10 cellular contexts compared by ENCODE assay signal in the genomic region with DNA sequence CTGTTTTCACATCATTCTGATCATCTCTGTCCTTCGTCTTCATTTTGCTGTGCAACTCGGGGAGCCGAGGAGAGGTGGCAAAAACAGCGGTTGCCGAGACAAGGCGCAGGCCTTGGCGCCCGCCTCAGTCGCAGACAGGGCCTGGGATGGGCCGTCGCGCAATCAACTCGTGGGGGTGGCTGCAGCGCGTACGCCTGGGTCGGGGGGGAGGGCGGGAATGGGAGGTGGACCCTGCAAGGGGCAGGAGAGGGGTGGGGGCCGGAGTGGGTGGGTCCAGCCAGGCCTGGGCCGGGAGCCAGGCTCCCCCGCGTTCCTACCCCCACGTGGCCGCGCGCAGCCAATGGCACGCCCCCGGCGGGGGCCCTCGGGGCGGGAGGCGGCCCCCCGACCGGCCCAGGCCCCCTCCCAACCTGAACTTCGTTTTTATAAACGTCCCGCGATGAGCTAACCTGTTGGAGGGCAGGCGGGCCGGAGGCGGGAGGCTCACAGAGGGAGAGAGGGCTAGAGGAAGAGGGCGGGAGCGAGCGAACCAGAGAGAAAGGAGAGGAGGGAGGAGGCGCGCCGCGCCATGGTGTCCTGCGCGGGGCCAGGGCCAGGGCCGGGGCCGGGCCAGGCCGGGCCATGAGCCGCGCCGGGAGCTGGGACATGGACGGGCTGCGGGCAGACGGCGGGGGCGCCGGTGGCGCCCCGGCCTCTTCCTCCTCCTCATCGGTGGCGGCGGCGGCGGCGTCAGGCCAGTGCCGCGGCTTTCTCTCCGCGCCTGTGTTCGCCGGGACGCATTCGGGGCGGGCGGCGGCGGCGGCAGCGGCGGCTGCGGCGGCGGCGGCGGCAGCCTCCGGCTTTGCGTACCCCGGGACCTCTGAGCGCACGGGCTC. TPM values are rescaled to one million over a fixed set of nuclear protein-coding genes. Genes with fewer than 3 reads are reported as not detected.
DNase-seq lines count a peak whose midpoint lies in the region; ATAC-seq, FAIRE-seq and TF ChIP-seq lines count a peak whose summit lies in the region.
"Had no signal": no experiment of that assay in that cellular context is flagged by ENCODE, and none has a peak within 500 bp of the region (broad histone marks: within the 10 kb centered on the region; RNA-seq: fewer than 3 reads in every experiment).

HOXD13 (plus strand) TSS at position 452 of the 875 bp plus-strand sequence; CDS start at position 622, 170 bp downstream.

- H3K14ac ChIP-seq in H1 (ENCODE audit: insufficient read length) = no peak within 1 kb of the TSS

- H3K9me3 ChIP-seq in H1 (ENCODE audit: insufficient read depth in 2 of 2, low read depth in 1 of 2, low read length in 1 of 2) = no peaks in the 10 kb centered on the region; a peak in 1 of 4 replicates
- H3K9me3 ChIP-seq in prostate gland = no peaks in the 10 kb centered on the region

- peak within 1 kb of the TSS; percentile 40; the same call in 1 of the 2 replicates for H4K8ac ChIP-seq in H1 (ENCODE audit: extremely low read depth, insufficient read depth, low read length)

- peak within 1 kb of the TSS; percentile 75; the same call in 1 of the 2 replicates for H3K18ac ChIP-seq in H1 (ENCODE audit: extremely low read depth, low read length)

- H2BK15ac ChIP-seq in H1 (ENCODE audit: low read length) = peak within 1 kb of the TSS; percentile 97; the same call in 1 of the 2 replicates

- TF ChIP-seq POLR2A in H1 (IDR thresholded peaks at IDR 0.05; ENCODE audit: control extremely low read depth in 1 of 2, low read depth in 2 of 2, low read length in 2 of 2) (no peak), prostate gland (IDR thresholded peaks at IDR 0.05) (peak; percentile 99)

- FAIRE-seq in H1 (lab: Jason Lieb, UNC) = no peak
- FAIRE-seq: bronchial epithelial cell, K562 had no signal

- peak within 1 kb of the TSS; percentile 85; the same call in 1 of the 2 replicates for H2BK12ac ChIP-seq in H1 (ENCODE audit: low read depth, low read length)

- H3K27me3 ChIP-seq in H1 (replicated peaks in 1 of 4; ENCODE audit: control insufficient read depth in 3 of 4, extremely low read depth in 1 of 4, insufficient read depth in 3 of 4, low read length in 3 of 4) (peaks cover 80 to 98% (median 91%) of the 10 kb centered on the region in 4 experiments), prostate gland (replicated peaks; ENCODE audit: insufficient read depth) (peaks cover 17% of the 10 kb centered on the region)

- H3K4me1 ChIP-seq in H1 (replicated peaks in 1 of 4; ENCODE audit: control insufficient read depth in 3 of 4, insufficient read depth in 4 of 4, low read length in 3 of 4) = peaks cover 0 to 20% (median 11%) of the 10 kb centered on the region in 4 experiments; a peak in 6 of 7 replicates
- H3K4me1 ChIP-seq in prostate gland (replicated peaks) = no peaks in the 10 kb centered on the region

- H2BK5ac ChIP-seq in H1 (ENCODE audit: low read depth, low read length) = peak within 1 kb of the TSS; percentile 32; the same call in 1 of the 2 replicates

- H3K27ac ChIP-seq in H1 (ENCODE audit: low read depth, low read length) (no peak within 1 kb of the TSS), prostate gland (peak within 1 kb of the TSS; percentile 72 to 80)

- no peaks in the 10 kb centered on the region for H3K79me2 ChIP-seq in H1 (ENCODE audit: control insufficient read depth in 1 of 2, insufficient read depth in 2 of 2, low read length in 2 of 2)

- H3K79me1 ChIP-seq in H1 (ENCODE audit: low read depth, low read length) = no peaks in the 10 kb centered on the region

- POLR2A ChIA-PET in H1 (lab: Charles Lee; ENCODE audit: partially characterized antibody) = interaction anchor here (2.1 kb wide), 1 partner anchor 10 kb away, joined by 7 read pairs; no protein-coding TSS in a partner anchor
- POLR2A ChIA-PET in GM10248 (lab: Yijun Ruan, JAX) = no interaction called here

- H3K4me2 ChIP-seq in H1 (ENCODE audit: insufficient read depth in 1 of 2, low read depth in 2 of 2, low read length in 2 of 2) = peak within 1 kb of the TSS; percentile 65 to 66

- in situ Hi-C loops in ACHN (cut with HindIII; ENCODE audit: low pct_ligation_motif_present, low pct_unique_long_range_greater_than_20kb, low sequenced_read_pairs) = no loop called here

- H2AK5ac ChIP-seq in H1 (ENCODE audit: low read depth, low read length) = no peak within 1 kb of the TSS

- CTCF ChIA-PET in H1 (lab: Charles Lee; ENCODE audit: partially characterized antibody) (interaction anchor here (0.6 to 2.5 kb wide), 5 partner anchors 10 to 1629 kb away, joined by 3 to 12 read pairs (median 4); no protein-coding TSS in a partner anchor), GM10248 (lab: Yijun Ruan, JAX) (interaction anchor here (0.6 to 1.4 kb wide), 2 partner anchors 9 to 404 kb away, joined by 3 to 4 read pairs; partner anchors contain the start of gene EVX2)

- WGBS in H1 (ENCODE audit: extremely low coverage in 1 of 2, insufficient coverage in 1 of 2, insufficient read length in 1 of 2, insufficient replicate concordance in 2 of 2, low coverage in 1 of 2, low lambda C conversion rate in 2 of 2, missing lambda C conversion rate in 1 of 2), 2 experiments = 3% methylated on average over 18 of the region's 95 CpGs; no CpG with 5 or more reads in 1 of the 2 experiments
- WGBS in prostate gland = 1% methylated on average over 61 of the region's 95 CpGs

- no peak within 1 kb of the TSS for H3K4ac ChIP-seq in H1 (replicated peaks; ENCODE audit: insufficient read length, low read depth, low read length)

- no peak within 1 kb of the TSS for H2BK120ac ChIP-seq in H1 (replicated peaks; ENCODE audit: low read depth, low read length)

- peaks cover 7% of the 10 kb centered on the region for H3K23me2 ChIP-seq in H1 (ENCODE audit: low read depth, low read length)

- no peak within 1 kb of the TSS for H4K5ac ChIP-seq in H1 (ENCODE audit: insufficient read length, low read depth, low read length)

- TF ChIP-seq EP300 in H1 (IDR thresholded peaks at IDR 0.05; ENCODE audit: borderline replicate concordance in 1 of 2, low read depth in 2 of 2, low read length in 2 of 2) = no peak

- TF ChIP-seq RAD21 in H1 (IDR thresholded peaks at IDR 0.05 in 1 of 2, conservative IDR thresholded peaks at IDR 0.05 in 1 of 2; ENCODE audit: low read depth in 2 of 2, low read length in 2 of 2) = no peak

- intact Hi-C loops in prostate gland (cut with DNase I) = loop anchor here (5.0 kb wide), 1 partner anchor 925 kb away; the partner anchor contains the start of gene ATF2

- ATAC-seq in HG03159 (IDR thresholded peaks at IDR 0.05; ENCODE audit: unreplicated experiment) = no peak
- ATAC-seq: K562 had no signal

- peaks cover 0 to 5% (median 0%) of the 10 kb centered on the region in 4 experiments; a peak in 1 of 8 replicates for H3K36me3 ChIP-seq in H1 (ENCODE audit: control insufficient read depth in 2 of 4, insufficient read depth in 4 of 4, low read length in 3 of 4)
- H3K36me3 ChIP-seq in prostate gland = no peaks in the 10 kb centered on the region

- H3K23ac ChIP-seq in H1 (ENCODE audit: insufficient read length) = no peak within 1 kb of the TSS

- TF ChIP-seq CTCF in H1 (IDR thresholded peaks at IDR 0.05; ENCODE audit: control extremely low read depth in 1 of 3, insufficient read depth in 1 of 3, low read depth in 1 of 3, low read length in 3 of 3) (no peak), prostate gland (IDR thresholded peaks at IDR 0.05) (peak in 1 of 4 experiments; percentile 4), GM10248 (IDR thresholded peaks at IDR 0.05; ENCODE audit: control extremely low read depth, extremely low read depth, low read depth, missing control alignments) (no peak)

- no peak within 1 kb of the TSS for H2AFZ ChIP-seq in H1 (ENCODE audit: low read length)

- no peak within 1 kb of the TSS for H3K9ac ChIP-seq in H1 (replicated peaks in 1 of 4; ENCODE audit: extremely low read depth in 1 of 4, low read depth in 3 of 4, low read length in 3 of 4)

- H4K20me1 ChIP-seq in H1 (replicated peaks in 1 of 2; ENCODE audit: control insufficient read depth in 1 of 2, insufficient read depth in 2 of 2, low read length in 2 of 2) = peaks cover 19 to 33% of the 10 kb centered on the region in 2 experiments

- H3K4me3 ChIP-seq in H1 (ENCODE audit: extremely low read depth in 1 of 4, insufficient read depth in 2 of 4, low read depth in 3 of 4, low read length in 4 of 4) (peak within 1 kb of the TSS; percentile 6 to 51 (median 22); a peak in 6 of 8 replicates), prostate gland (peak within 1 kb of the TSS; percentile 42 to 43)
- H3K4me3 ChIP-seq: K562 had no signal

- peak within 1 kb of the TSS; percentile 97 for H2BK20ac ChIP-seq in H1 (ENCODE audit: low read length)

- DNase-seq in NCI-H2081 (lab: John Stamatoyannopoulos, UW) (peak; percentile 49 to 78), NCI-H2081 treated with DMSO at 0.1 percent for 48 hours (lab: John Stamatoyannopoulos, UW) (no peak), NCI-H146 (lab: John Stamatoyannopoulos, UW) (peak; percentile 96), H1 (ENCODE audit: low read depth in 1 of 2, low spot score in 2 of 2) (peak in 1 of 2 experiments; percentile 87), prostate gland (ENCODE audit: low spot score) (peak; percentile 81), ACHN (no peak), GM10248 (ENCODE audit: extremely low spot score) (no peak)

- no peak within 1 kb of the TSS for H3K56ac ChIP-seq in H1 (replicated peaks; ENCODE audit: insufficient read length, low read depth, low read length)

- no peak within 1 kb of the TSS for H4K91ac ChIP-seq in H1 (replicated peaks; ENCODE audit: insufficient read length, low read length)

TF ChIP-seq in H1, 55 proteins besides CTCF, POLR2A, EP300 and RAD21 (continues in another document):
- TF ChIP-seq TCF12 (IDR thresholded peaks at IDR 0.05; ENCODE audit: low read depth, low read length) (0 out of 2 replicates have a peak, but pooled peaks have one; percentile 25), KDM4A (IDR thresholded peaks at IDR 0.05; ENCODE audit: low read depth, low read length, severe bottlenecking) (peak; percentile 76), EGR1 (IDR thresholded peaks at IDR 0.05; ENCODE audit: borderline replicate concordance, low read depth, low read length) (no peak; the same call in 1 of the 2 replicates)
- TF ChIP-seq, protein P1, sequence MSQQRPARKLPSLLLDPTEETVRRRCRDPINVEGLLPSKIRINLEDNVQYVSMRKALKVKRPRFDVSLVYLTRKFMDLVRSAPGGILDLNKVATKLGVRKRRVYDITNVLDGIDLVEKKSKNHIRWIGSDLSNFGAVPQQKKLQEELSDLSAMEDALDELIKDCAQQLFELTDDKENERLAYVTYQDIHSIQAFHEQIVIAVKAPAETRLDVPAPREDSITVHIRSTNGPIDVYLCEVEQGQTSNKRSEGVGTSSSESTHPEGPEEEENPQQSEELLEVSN (IDR thresholded peaks at IDR 0.05) = peak; percentile 35; the same call in 1 of the 2 replicates

RNA-seq across cellular contexts. Expression of gene HOXD13, which starts in this region (rescaled TPM):
- total RNA-seq in H1 (2021; fragmentation: NEBNext Ultra II Directional; extraction: Animal tissue kit (Norgen Biotek cat#: 25700)) = not detected in 2 replicates
- not detected in 2 replicates for polyA plus RNA-seq in H1 (2011; rRNA removed)
- polyA plus RNA-seq in H1 (2011; cell fraction: cytosol; rRNA removed) = not detected
- polyA plus RNA-seq in H1 (2011; cell fraction: nucleus; rRNA removed) = not detected
- polyA plus RNA-seq in H1 (2012, experiment 1 of 2) = not detected in 4 replicates
- not detected for polyA plus RNA-seq in H1 (2012, experiment 2 of 2)
- 0.04 TPM for polyA plus RNA-seq in H1 (2013, experiment 1 of 2)
- polyA plus RNA-seq in H1 (2013, experiment 2 of 2) = not detected
- polyA minus RNA-seq in H1 (2011; rRNA and poly(A)+ RNA removed) = not detected in 2 replicates
- not detected for polyA minus RNA-seq in H1 (2011; cell fraction: cytosol; rRNA and poly(A)+ RNA removed)
- not detected for polyA minus RNA-seq in H1 (2011; cell fraction: nucleus; rRNA and poly(A)+ RNA removed)
- 10 to 100 TPM; 10.6 to 11.8 TPM for total RNA-seq in prostate gland
- total RNA-seq: bronchial epithelial cell, K562 had no signal

Comparison
In these comparisons a context has a peak if more than half of its experiments do, and no peak if none do; other contexts are left out.
1. RNA of gene HOXD13 (total RNA-seq): 10.6 to 11.8 TPM in prostate gland; not detected in H1; every median in the first group is over 10 times any median in the second.
2. DNase-seq: peak in NCI-H2081 (2 of 2), NCI-H146 (single experiment) and prostate gland (single experiment); none in NCI-H2081 treated with DMSO at 0.1 percent for 48 hours (single experiment), ACHN (single experiment) and GM10248 (single experiment).